ENCODE assay signal across 15 cellular contexts in genomic region chr10:78267598-78267997, GRCh38.
DNase-seq lines count a peak whose midpoint lies in the region; ATAC-seq, FAIRE-seq and TF ChIP-seq lines count a peak whose summit lies in the region.
"Had no signal": no experiment of that assay in that cellular context is flagged by ENCODE, and none has a peak within 500 bp of the region (broad histone marks: within the 10 kb centered on the region; RNA-seq: fewer than 3 reads in every experiment).

No MANE protein-coding gene starts in this region.

- H3K36me3 ChIP-seq in HepG2 (replicated peaks in 1 of 2; ENCODE audit: control insufficient read depth in 1 of 2, insufficient read depth in 2 of 2, low read length in 2 of 2) (no peaks in the 10 kb centered on the region), right lobe of liver (no peaks in the 10 kb centered on the region), mucosa of descending colon (ENCODE audit: low read depth) (no peaks in the 10 kb centered on the region)
- H3K36me3 ChIP-seq: heart right ventricle, vagina had no signal

- FAIRE-seq in HepG2 (lab: Jason Lieb, UNC) (no peak), urothelium cell line (lab: Jason Lieb, UNC) (peak; percentile 65)

- TF ChIP-seq EP300 in HepG2 (IDR thresholded peaks at IDR 0.05; ENCODE audit: low read depth in 2 of 2, low read length in 2 of 2): no peak
- no peak for TF ChIP-seq EP300 in HepG2 (CRISPR knock-in tag; IDR thresholded peaks at IDR 0.05; ENCODE audit: borderline replicate concordance)

- no peak overlapping the region for H3K9ac ChIP-seq in HepG2 (ENCODE audit: insufficient read depth, low read depth, low read length)

- in situ Hi-C loops in HepG2 (cut with HindIII; ENCODE audit: extremely low pct_ligation_motif_present, low pct_unique_long_range_greater_than_20kb): no loop called here

- H3K27me3 ChIP-seq in HepG2 (ENCODE audit: control insufficient read depth in 1 of 2, insufficient read depth in 2 of 2, low read length in 2 of 2) (no peaks in the 10 kb centered on the region; a peak in 1 of 5 replicates), right lobe of liver (no peaks in the 10 kb centered on the region)
- H3K27me3 ChIP-seq: heart right ventricle, vagina had no signal

- TF ChIP-seq POLR2A in HepG2 (IDR thresholded peaks at IDR 0.05; ENCODE audit: insufficient read depth in 1 of 2, low read depth in 2 of 2, low read length in 2 of 2): no peak
- no peak for TF ChIP-seq POLR2A in right lobe of liver (IDR thresholded peaks at IDR 0.05)

- ATAC-seq in HepG2 (peak; percentile 49; the same call in 2 of the 3 replicates), right lobe of liver (no peak), mucosa of descending colon (peak; percentile 22), GM18909 (IDR thresholded peaks at IDR 0.05; ENCODE audit: poor library complexity, unreplicated experiment) (no peak)

- no peak overlapping the region for H3K4me3 ChIP-seq in HepG2 (replicated peaks in 1 of 3; ENCODE audit: insufficient read depth in 1 of 3, low read depth in 2 of 3, low read length in 3 of 3)
- no peak overlapping the region for H3K4me3 ChIP-seq in right lobe of liver
- H3K4me3 ChIP-seq in cardiac fibroblast (replicated peaks in 1 of 2; ENCODE audit: low read depth in 2 of 2, low read length in 2 of 2): no peak overlapping the region
- no peak overlapping the region for H3K4me3 ChIP-seq in mucosa of descending colon
- H3K4me3 ChIP-seq: heart right ventricle, vagina had no signal

- H3K4me1 ChIP-seq in HepG2 (ENCODE audit: insufficient read depth, low read length) (peaks cover 6% of the 10 kb centered on the region; the same call in 1 of the 2 replicates), right lobe of liver (no peaks in the 10 kb centered on the region), mucosa of descending colon (ENCODE audit: low read depth) (no peaks in the 10 kb centered on the region)
- H3K4me1 ChIP-seq: vagina had no signal

- H4K20me1 ChIP-seq in HepG2 (ENCODE audit: insufficient read depth, low read length): no peaks in the 10 kb centered on the region

- H3K9me3 ChIP-seq in HepG2 (ENCODE audit: low read length): no peaks in the 10 kb centered on the region
- H3K9me3 ChIP-seq in right lobe of liver: no peaks in the 10 kb centered on the region
- H3K9me3 ChIP-seq in mucosa of descending colon: no peaks in the 10 kb centered on the region
- H3K9me3 ChIP-seq: vagina had no signal

- no peak overlapping the region for H3K4me2 ChIP-seq in HepG2 (ENCODE audit: low read depth, low read length)

- 21% methylated on average over 3 of the region's 3 CpGs for WGBS in HepG2 (ENCODE audit: low lambda C conversion rate)
- 49% methylated on average over 2 of the region's 3 CpGs for WGBS in right lobe of liver (ENCODE audit: insufficient coverage, low coverage, low lambda C conversion rate, missing lambda C conversion rate)

- H2AFZ ChIP-seq in HepG2 (ENCODE audit: low read length): no peak overlapping the region

- TF ChIP-seq CTCF in HepG2 (CRISPR knock-in tag; IDR thresholded peaks at IDR 0.05): no peak
- no peak for TF ChIP-seq CTCF in right lobe of liver (IDR thresholded peaks at IDR 0.05)
- TF ChIP-seq CTCF in cardiac fibroblast (IDR thresholded peaks at IDR 0.05; ENCODE audit: low read depth, low read length): no peak
- no peak for TF ChIP-seq CTCF in mucosa of descending colon (IDR thresholded peaks at IDR 0.05)

- POLR2A ChIA-PET in HepG2 (lab: Yijun Ruan, JAX): no interaction called here

- intact Hi-C loops in HepG2 (cut with micrococcal nuclease; ENCODE audit: unreplicated experiment): no loop called here
- intact Hi-C loops in right lobe of liver (cut with DNase I): no loop called here
- intact Hi-C loops in mucosa of descending colon (cut with DNase I, micrococcal nuclease): no loop called here

- BruUV-seq in HepG2 (replicated peaks; lab: Mats Ljungman, UMichigan): no TSS peak

- DNase-seq in HepG2 (ENCODE audit: low spot score) (no peak), right lobe of liver (no peak), cardiac fibroblast (ENCODE audit: low read depth in 2 of 2) (peak; percentile 13 to 43), mucosa of descending colon (no peak), urothelium cell line (ENCODE audit: low spot score) (peak; percentile 75), DMS53 treated with DMSO at 0.1 percent for 48 hours (lab: John Stamatoyannopoulos, UW; ENCODE audit: unreplicated experiment) (no peak), SHP77 (lab: John Stamatoyannopoulos, UW) (no peak)
- DNase-seq: ACHN, amniotic stem cell, endodermal cell, heart right ventricle, occipital lobe, SW 1271 had no signal

- no peak for TF ChIP-seq RAD21 in HepG2 (CRISPR knock-in tag; IDR thresholded peaks at IDR 0.05)

- CTCF ChIA-PET in HepG2 (lab: Yijun Ruan, JAX; ENCODE audit: low intra/inter-chr PET ratio, low total read pairs): no interaction called here

- no peaks in the 10 kb centered on the region for H3K79me2 ChIP-seq in HepG2 (ENCODE audit: insufficient read depth, low read length)

- no peak overlapping the region for H3K27ac ChIP-seq in HepG2 (ENCODE audit: extremely low read length, insufficient read depth, low read length)
- H3K27ac ChIP-seq in right lobe of liver: no peak overlapping the region
- H3K27ac ChIP-seq: heart right ventricle, vagina had no signal

TF ChIP-seq in HepG2, 621 proteins besides CTCF, POLR2A, EP300 and RAD21:
- TF ChIP-seq NFKBIZ (CRISPR knock-in tag; IDR thresholded peaks at IDR 0.05) (no peak), MTERF4 (CRISPR knock-in tag; IDR thresholded peaks at IDR 0.05) (no peak), MXD3 (CRISPR knock-in tag; IDR thresholded peaks at IDR 0.05) (no peak), ZNF33B (CRISPR knock-in tag; IDR thresholded peaks at IDR 0.05) (no peak), KDM1A (CRISPR knock-in tag; IDR thresholded peaks at IDR 0.05) (no peak)
TF ChIP-seq in HepG2: peak in this region for 0.

Comparison
In these comparisons a context has a peak if more than half of its experiments do, and no peak if none do; other contexts are left out.
1. ATAC-seq: peak in HepG2 (single experiment) and mucosa of descending colon (single experiment); none in right lobe of liver (0 of 4) and GM18909 (single experiment).
2. DNase-seq: peak in cardiac fibroblast (2 of 2) and urothelium cell line (single experiment); none in HepG2 (single experiment), right lobe of liver (0 of 3), mucosa of descending colon (0 of 3), DMS53 treated with DMSO at 0.1 percent for 48 hours (single experiment) and SHP77 (0 of 2).